In genomic region chr4:8241895-8242696, GRCh38 we compare ENCODE assay signal across 1 cellular context.
A peak's percentile ranks its signal among the peaks of the same experiment; 100 is the strongest.
TF ChIP-seq lines count a peak whose summit lies in the region.

No MANE protein-coding gene starts in this region.

TF ChIP-seq in HepG2, 621 proteins besides CTCF, POLR2A, EP300 and RAD21 (continued from another document and continues in another):
- 0 out of 2 replicates have a peak, but pooled peaks have one; percentile 34 for TF ChIP-seq ZNF691 (CRISPR knock-in tag; IDR thresholded peaks at IDR 0.05; ENCODE audit: borderline replicate concordance, low read depth)
- TF ChIP-seq MTA1 (CRISPR knock-in tag; IDR thresholded peaks at IDR 0.05; ENCODE audit: borderline replicate concordance), result peak; percentile 19; the same call in 1 of the 2 replicates
- no peak for TF ChIP-seq REXO4 (CRISPR knock-in tag; IDR thresholded peaks at IDR 0.05; ENCODE audit: borderline replicate concordance)
- TF ChIP-seq SSRP1 (CRISPR knock-in tag; IDR thresholded peaks at IDR 0.05), result peak; percentile 81; the same call in 1 of the 2 replicates
- peak; percentile 80 for TF ChIP-seq ZNF687 (CRISPR knock-in tag; IDR thresholded peaks at IDR 0.05)
- TF ChIP-seq SRY (CRISPR knock-in tag; IDR thresholded peaks at IDR 0.05), result no peak
- no peak for TF ChIP-seq ZNF619 (CRISPR knock-in tag; IDR thresholded peaks at IDR 0.05)
- TF ChIP-seq MYC (CRISPR knock-in tag; IDR thresholded peaks at IDR 0.05; ENCODE audit: borderline replicate concordance), result peak; percentile 44; the same call in 1 of the 2 replicates
- no peak for TF ChIP-seq GLI4 (CRISPR knock-in tag; IDR thresholded peaks at IDR 0.05; ENCODE audit: borderline replicate concordance)
- no peak for TF ChIP-seq ZNF737 (CRISPR knock-in tag; IDR thresholded peaks at IDR 0.05; ENCODE audit: borderline replicate concordance)
- no peak for TF ChIP-seq FOXK2 (IDR thresholded peaks at IDR 0.05)
- TF ChIP-seq IKZF5 (CRISPR knock-in tag; IDR thresholded peaks at IDR 0.05), result 0 out of 2 replicates have a peak, but pooled peaks have one; percentile 36
- no peak for TF ChIP-seq ZNF644 (CRISPR knock-in tag; IDR thresholded peaks at IDR 0.05; ENCODE audit: low read depth)
- TF ChIP-seq ARNT (IDR thresholded peaks at IDR 0.05), result no peak
- TF ChIP-seq AGO2 (optimal IDR thresholded peaks at IDR 0.05; ENCODE audit: low read depth, low read length), result peak; percentile 94
- TF ChIP-seq HOXA5 (CRISPR knock-in tag; IDR thresholded peaks at IDR 0.05), result peak; percentile 77; the same call in 1 of the 2 replicates
- TF ChIP-seq HIVEP1 (CRISPR knock-in tag; IDR thresholded peaks at IDR 0.05), result peak; percentile 42; the same call in 1 of the 2 replicates
- no peak for TF ChIP-seq PCBP1 (IDR thresholded peaks at IDR 0.05; ENCODE audit: borderline replicate concordance, low read depth, low read length)
- no peak for TF ChIP-seq ARNT2 (CRISPR knock-in tag; IDR thresholded peaks at IDR 0.05; ENCODE audit: low read depth)
- TF ChIP-seq ZFP91 (CRISPR knock-in tag; IDR thresholded peaks at IDR 0.05; ENCODE audit: borderline replicate concordance), result peak; percentile 43; the same call in 1 of the 2 replicates
- 0 out of 2 replicates have a peak, but pooled peaks have one; percentile 43 for TF ChIP-seq NPAS2 (CRISPR knock-in tag; IDR thresholded peaks at IDR 0.05; ENCODE audit: borderline replicate concordance)
- 0 out of 2 replicates have a peak, but pooled peaks have one; percentile 18 for TF ChIP-seq GATAD2A (CRISPR knock-in tag; IDR thresholded peaks at IDR 0.05)
- TF ChIP-seq ZNF572 (CRISPR knock-in tag; IDR thresholded peaks at IDR 0.05), result peak; percentile 23; the same call in 1 of the 2 replicates
- TF ChIP-seq ZBED4 (CRISPR knock-in tag; IDR thresholded peaks at IDR 0.05; ENCODE audit: borderline replicate concordance), result 0 out of 2 replicates have a peak, but pooled peaks have one; percentile 41
- TF ChIP-seq SAP130 (CRISPR knock-in tag; IDR thresholded peaks at IDR 0.05; ENCODE audit: low read depth), result 0 out of 2 replicates have a peak, but pooled peaks have one; percentile 12
- no peak for TF ChIP-seq ZNF777 (CRISPR knock-in tag; IDR thresholded peaks at IDR 0.05)
- peak; percentile 48; the same call in 1 of the 2 replicates for TF ChIP-seq ZNF574 (CRISPR knock-in tag; IDR thresholded peaks at IDR 0.05)
- no peak for TF ChIP-seq HNRNPH1 (optimal IDR thresholded peaks at IDR 0.05; ENCODE audit: low read depth, low read length)
- TF ChIP-seq GABPB1 (CRISPR knock-in tag; IDR thresholded peaks at IDR 0.05), result peak; percentile 32; the same call in 1 of the 2 replicates
- no peak for TF ChIP-seq CHD2 (IDR thresholded peaks at IDR 0.05; ENCODE audit: low read depth, low read length)
- TF ChIP-seq PRPF4 (IDR thresholded peaks at IDR 0.05; ENCODE audit: low read depth, low read length, poor library complexity, severe bottlenecking), result no peak
- 0 out of 2 replicates have a peak, but pooled peaks have one; percentile 11 for TF ChIP-seq FOXK1 (CRISPR knock-in tag; IDR thresholded peaks at IDR 0.05; ENCODE audit: borderline replicate concordance, low read depth)
- TF ChIP-seq STAT5B (CRISPR knock-in tag; IDR thresholded peaks at IDR 0.05), result no peak
- 0 out of 2 replicates have a peak, but pooled peaks have one; percentile 17 for TF ChIP-seq PATZ1 (CRISPR knock-in tag; IDR thresholded peaks at IDR 0.05)
- no peak for TF ChIP-seq ZNF484 (CRISPR knock-in tag; IDR thresholded peaks at IDR 0.05; ENCODE audit: borderline replicate concordance, low read depth)
- 0 out of 2 replicates have a peak, but pooled peaks have one; percentile 37 for TF ChIP-seq ERF (CRISPR knock-in tag; IDR thresholded peaks at IDR 0.05)
- no peak for TF ChIP-seq MIER3 (CRISPR knock-in tag; IDR thresholded peaks at IDR 0.05; ENCODE audit: borderline replicate concordance)
- no peak for TF ChIP-seq ZMAT5 (CRISPR knock-in tag; IDR thresholded peaks at IDR 0.05; ENCODE audit: borderline replicate concordance, low read depth)
- TF ChIP-seq HDAC1 (CRISPR knock-in tag; IDR thresholded peaks at IDR 0.05), result no peak
- no peak for TF ChIP-seq U2AF1 (optimal IDR thresholded peaks at IDR 0.05; ENCODE audit: low read depth, low read length)
- peak; percentile 14 for TF ChIP-seq HNRNPLL (IDR thresholded peaks at IDR 0.05; ENCODE audit: low read depth, low read length, poor library complexity, severe bottlenecking)
- 0 out of 2 replicates have a peak, but pooled peaks have one; percentile 61 for TF ChIP-seq MAZ (IDR thresholded peaks at IDR 0.05; ENCODE audit: borderline replicate concordance, low read depth, low read length)
- no peak for TF ChIP-seq MAZ (CRISPR knock-in tag; IDR thresholded peaks at IDR 0.05; ENCODE audit: low read depth)
- peak; percentile 41 for TF ChIP-seq TAF15 (IDR thresholded peaks at IDR 0.05; ENCODE audit: low read depth, low read length, poor library complexity, severe bottlenecking)
- no peak for TF ChIP-seq CCAR2 (optimal IDR thresholded peaks at IDR 0.05; ENCODE audit: low read depth, low read length)
- TF ChIP-seq ZNF580 (CRISPR knock-in tag; IDR thresholded peaks at IDR 0.05; ENCODE audit: borderline replicate concordance, low read depth), result peak; percentile 39; the same call in 1 of the 2 replicates
- peak; percentile 87 for TF ChIP-seq STAG1 (CRISPR knock-in tag; IDR thresholded peaks at IDR 0.05)
- 0 out of 2 replicates have a peak, but pooled peaks have one; percentile 31 for TF ChIP-seq PHF21A (CRISPR knock-in tag; IDR thresholded peaks at IDR 0.05)
